30 cellular contexts compared by ENCODE assay signal in genomic region chr12:32505546-32505945, GRCh38.
DNase-seq lines count a peak whose midpoint lies in the region; ATAC-seq, FAIRE-seq and TF ChIP-seq lines count a peak whose summit lies in the region.
"Had no signal": no experiment of that assay in that cellular context is flagged by ENCODE, and none has a peak within 500 bp of the region (broad histone marks: within the 10 kb centered on the region; RNA-seq: fewer than 3 reads in every experiment).

No MANE protein-coding gene starts in this region.

- ATAC-seq in right lobe of liver, result no peak
- no peak for ATAC-seq in HepG2
- ATAC-seq: activated CD8-positive, alpha-beta memory T cell treated with anti-CD3 and anti-CD28 coated beads, Interleukin-2, amount 10 ng/mL, durations not matched to agents 7 days and 5 days; activated T-cell treated with anti-CD3 and anti-CD28 coated beads, Interleukin-2, amount 50 U/mL, for 72 hours; left ventricle myocardium superior; mucosa of descending colon; stimulated activated memory B cell treated with anti-CD40 and anti-IgM and Interleukin-4, amounts not matched to agents 10 μg/mL and 1 μg/mL and 100 μg/mL, for 72 hours had no signal

- H3K4me2 ChIP-seq in HepG2 (ENCODE audit: low read depth, low read length) (no peak overlapping the region), MM.1S (ENCODE audit: low read depth, low read length) (no peak overlapping the region)

- in situ Hi-C loops in HepG2 (cut with HindIII; ENCODE audit: extremely low pct_ligation_motif_present, low pct_unique_long_range_greater_than_20kb), result no loop called here

- CTCF ChIA-PET in HepG2 (lab: Yijun Ruan, JAX; ENCODE audit: low intra/inter-chr PET ratio, low total read pairs), result no interaction called here

- H4K20me1 ChIP-seq in HepG2 (ENCODE audit: insufficient read depth, low read length), result no peaks in the 10 kb centered on the region
- H4K20me1 ChIP-seq in MM.1S (ENCODE audit: insufficient read depth, low read length), result no peaks in the 10 kb centered on the region

- H3K4me1 ChIP-seq in right lobe of liver (peaks cover 0 to 61% (median 10%) of the 10 kb centered on the region in 4 donors), HepG2 (ENCODE audit: insufficient read depth, low read length) (peaks cover 34% of the 10 kb centered on the region), MM.1S (ENCODE audit: low read length) (peaks cover 28% of the 10 kb centered on the region)

- H3K4me1 Mint-ChIP-seq in nephron, result peaks cover 54% of the 10 kb centered on the region
- H3K4me1 Mint-ChIP-seq: activated CD4-positive, alpha-beta T cell treated with anti-CD3 and anti-CD28 coated beads, Interleukin-2, amount 10 ng/mL, durations not matched to agents 24 days and 14 days; activated CD8-positive, alpha-beta memory T cell treated with anti-CD3 and anti-CD28 coated beads, Interleukin-2, amount 10 ng/mL, durations not matched to agents 7 days and 5 days; immature natural killer cell; stimulated activated memory B cell treated with anti-CD40 and anti-IgM and Interleukin-4, amounts not matched to agents 10 μg/mL and 1 μg/mL and 100 μg/mL, for 72 hours had no signal

- DNase-seq in right lobe of liver, result no peak
- no peak for DNase-seq in HepG2 (ENCODE audit: low spot score)
- peak; percentile 57 for DNase-seq in dermis blood vessel endothelial cell
- DNase-seq in NCI-H2171 (lab: John Stamatoyannopoulos, UW), result no peak
- no peak for DNase-seq in MM.1S
- DNase-seq in stimulated activated CD4-positive, alpha-beta T cell treated with anti-CD3 and anti-CD28 coated beads, Interleukin-15, amount 100 ng/mL, for 24 hours, result no peak
- DNase-seq in cerebellar nuclear complex (lab: John Stamatoyannopoulos, UW), result no peak
- DNase-seq: activated CD4-positive, alpha-beta T cell treated with anti-CD3 and anti-CD28 coated beads, Interleukin-2, amount 10 ng/mL, durations not matched to agents 24 days and 14 days; activated CD8-positive, alpha-beta memory T cell treated with anti-CD3 and anti-CD28 coated beads, Interleukin-2, amount 10 ng/mL, durations not matched to agents 7 days and 5 days; activated naive CD4-positive, alpha-beta T cell treated with anti-CD3 and anti-CD28 coated beads for 36 hours; activated T-cell treated with anti-CD3 and anti-CD28 coated beads, Interleukin-2, amount 50 U/mL, for 72 hours; amniotic stem cell; C1 segment of cervical spinal cord; cortex of kidney; immature natural killer cell; Kasumi-1; left ventricle myocardium superior; mucosa of descending colon; NCI-H1105 treated with DMSO at 0.1 percent for 48 hours; NCI-H2029; NCI-H226; nucleus accumbens; spleen; stimulated activated CD4-positive, alpha-beta T cell treated with anti-CD3 and anti-CD28 coated beads, Interleukin-4, amount 100 ng/mL, for 1 hour; T-helper 2 cell had no signal

- no peak overlapping the region for H3K4me3 ChIP-seq in right lobe of liver
- no peak overlapping the region for H3K4me3 ChIP-seq in HepG2 (replicated peaks in 1 of 3; ENCODE audit: insufficient read depth in 1 of 3, low read depth in 2 of 3, low read length in 3 of 3)
- no peak overlapping the region for H3K4me3 ChIP-seq in MM.1S (ENCODE audit: low read length)
- H3K4me3 ChIP-seq: mucosa of descending colon, spleen, thoracic aorta had no signal

- no peaks in the 10 kb centered on the region for H3K9me2 ChIP-seq in MM.1S (replicated peaks; ENCODE audit: insufficient read depth, low read length)

- H3K9me3 ChIP-seq in right lobe of liver, result no peaks in the 10 kb centered on the region
- H3K9me3 ChIP-seq in HepG2 (ENCODE audit: low read length), result no peaks in the 10 kb centered on the region
- no peaks in the 10 kb centered on the region for H3K9me3 ChIP-seq in MM.1S (replicated peaks; ENCODE audit: insufficient read depth, low read length)
- H3K9me3 ChIP-seq: mucosa of descending colon, spleen, thoracic aorta had no signal

- H3K79me2 ChIP-seq in HepG2 (ENCODE audit: insufficient read depth, low read length), result no peaks in the 10 kb centered on the region
- H3K79me2 ChIP-seq in MM.1S (ENCODE audit: low read length), result 0 out of 2 replicates have a peak, but pooled peaks cover 7% of the 10 kb centered on the region

- TF ChIP-seq POLR2A in right lobe of liver (IDR thresholded peaks at IDR 0.05) (no peak), HepG2 (IDR thresholded peaks at IDR 0.05; ENCODE audit: insufficient read depth in 1 of 2, low read depth in 2 of 2, low read length in 2 of 2) (no peak)

- TF ChIP-seq CTCF in right lobe of liver (IDR thresholded peaks at IDR 0.05), result no peak
- TF ChIP-seq CTCF in HepG2 (CRISPR knock-in tag; IDR thresholded peaks at IDR 0.05), result no peak
- no peak for TF ChIP-seq CTCF in nephron (IDR thresholded peaks at IDR 0.05; ENCODE audit: unreplicated experiment in 3 of 3)
- TF ChIP-seq CTCF in MM.1S (IDR thresholded peaks at IDR 0.05; ENCODE audit: low read length), result no peak

- POLR2A ChIA-PET in HepG2 (lab: Yijun Ruan, JAX), result no interaction called here

- no peak overlapping the region for H3K9ac ChIP-seq in HepG2 (ENCODE audit: insufficient read depth, low read depth, low read length)
- no peak overlapping the region for H3K9ac ChIP-seq in MM.1S (ENCODE audit: low read length)

- peak overlapping the region; percentile 29 to 74 (median 43) for H3K27ac Mint-ChIP-seq in nephron
- H3K27ac Mint-ChIP-seq: activated CD4-positive, alpha-beta T cell treated with anti-CD3 and anti-CD28 coated beads, Interleukin-2, amount 10 ng/mL, durations not matched to agents 24 days and 14 days; activated CD8-positive, alpha-beta memory T cell treated with anti-CD3 and anti-CD28 coated beads, Interleukin-2, amount 10 ng/mL, durations not matched to agents 7 days and 5 days; activated naive CD4-positive, alpha-beta T cell treated with anti-CD3 and anti-CD28 coated beads for 36 hours; activated T-cell treated with anti-CD3 and anti-CD28 coated beads, Interleukin-2, amount 50 U/mL, for 72 hours; immature natural killer cell; stimulated activated memory B cell treated with anti-CD40 and anti-IgM and Interleukin-4, amounts not matched to agents 10 μg/mL and 1 μg/mL and 100 μg/mL, for 72 hours had no signal

- H3K36me3 ChIP-seq in right lobe of liver (no peaks in the 10 kb centered on the region), HepG2 (replicated peaks in 1 of 2; ENCODE audit: control insufficient read depth in 1 of 2, insufficient read depth in 2 of 2, low read length in 2 of 2) (no peaks in the 10 kb centered on the region), MM.1S (replicated peaks; ENCODE audit: insufficient read depth, low read length) (no peaks in the 10 kb centered on the region)
- H3K36me3 ChIP-seq: spleen, thoracic aorta had no signal

- no peaks in the 10 kb centered on the region for H3K27me3 Mint-ChIP-seq in nephron (ENCODE audit: low read depth)
- H3K27me3 Mint-ChIP-seq: activated CD8-positive, alpha-beta memory T cell treated with anti-CD3 and anti-CD28 coated beads, Interleukin-2, amount 10 ng/mL, durations not matched to agents 7 days and 5 days; stimulated activated memory B cell treated with anti-CD40 and anti-IgM and Interleukin-4, amounts not matched to agents 10 μg/mL and 1 μg/mL and 100 μg/mL, for 72 hours had no signal

- peak overlapping the region in 2 of 3 donors; percentile 3 to 8 for H3K27ac ChIP-seq in right lobe of liver
- H3K27ac ChIP-seq in HepG2 (ENCODE audit: extremely low read length, insufficient read depth, low read length), result no peak overlapping the region
- no peak overlapping the region for H3K27ac ChIP-seq in MM.1S (ENCODE audit: low read length)
- H3K27ac ChIP-seq: thoracic aorta had no signal

- WGBS in right lobe of liver (ENCODE audit: insufficient coverage, low coverage, low lambda C conversion rate, missing lambda C conversion rate), result 33% methylated on average over 7 of the region's 7 CpGs
- WGBS in HepG2 (ENCODE audit: low lambda C conversion rate), result 83% methylated on average over 7 of the region's 7 CpGs

- H3F3A ChIP-seq in MM.1S (ENCODE audit: insufficient read depth, low read length), result peaks cover 12% of the 10 kb centered on the region; the same call in 1 of the 2 replicates

- FAIRE-seq in HepG2 (lab: Jason Lieb, UNC), result no peak
- FAIRE-seq: bronchial epithelial cell, GM12891 had no signal

- no peaks in the 10 kb centered on the region for H3K9me3 Mint-ChIP-seq in nephron
- H3K9me3 Mint-ChIP-seq: activated CD4-positive, alpha-beta T cell treated with anti-CD3 and anti-CD28 coated beads, Interleukin-2, amount 10 ng/mL, durations not matched to agents 24 days and 14 days; activated naive CD4-positive, alpha-beta T cell treated with anti-CD3 and anti-CD28 coated beads for 36 hours; activated T-cell treated with anti-CD3 and anti-CD28 coated beads, Interleukin-2, amount 50 U/mL, for 72 hours; immature natural killer cell; stimulated activated memory B cell treated with anti-CD40 and anti-IgM and Interleukin-4, amounts not matched to agents 10 μg/mL and 1 μg/mL and 100 μg/mL, for 72 hours had no signal

- H2AFZ ChIP-seq in HepG2 (ENCODE audit: low read length) (no peak overlapping the region), MM.1S (ENCODE audit: low read length) (no peak overlapping the region)

- BruUV-seq in HepG2 (replicated peaks; lab: Mats Ljungman, UMichigan), result no TSS peak

- H3K36me3 Mint-ChIP-seq in nephron (ENCODE audit: low read depth), result no peaks in the 10 kb centered on the region
- H3K36me3 Mint-ChIP-seq: activated CD8-positive, alpha-beta memory T cell treated with anti-CD3 and anti-CD28 coated beads, Interleukin-2, amount 10 ng/mL, durations not matched to agents 7 days and 5 days; immature natural killer cell; stimulated activated memory B cell treated with anti-CD40 and anti-IgM and Interleukin-4, amounts not matched to agents 10 μg/mL and 1 μg/mL and 100 μg/mL, for 72 hours had no signal

- peak overlapping the region; percentile 9 to 89 (median 24) for H3K4me3 Mint-ChIP-seq in nephron
- H3K4me3 Mint-ChIP-seq: activated CD4-positive, alpha-beta T cell treated with anti-CD3 and anti-CD28 coated beads, Interleukin-2, amount 10 ng/mL, durations not matched to agents 24 days and 14 days; activated CD8-positive, alpha-beta memory T cell treated with anti-CD3 and anti-CD28 coated beads, Interleukin-2, amount 10 ng/mL, durations not matched to agents 7 days and 5 days; activated naive CD4-positive, alpha-beta T cell treated with anti-CD3 and anti-CD28 coated beads for 36 hours; activated T-cell treated with anti-CD3 and anti-CD28 coated beads, Interleukin-2, amount 50 U/mL, for 72 hours; immature natural killer cell; stimulated activated memory B cell treated with anti-CD40 and anti-IgM and Interleukin-4, amounts not matched to agents 10 μg/mL and 1 μg/mL and 100 μg/mL, for 72 hours had no signal

- TF ChIP-seq RAD21 in HepG2 (CRISPR knock-in tag; IDR thresholded peaks at IDR 0.05), result no peak

- intact Hi-C loops in right lobe of liver (cut with DNase I) (no loop called here), HepG2 (cut with micrococcal nuclease; ENCODE audit: unreplicated experiment) (no loop called here)

- H3K27me3 ChIP-seq in right lobe of liver (no peaks in the 10 kb centered on the region), HepG2 (ENCODE audit: control insufficient read depth in 1 of 2, insufficient read depth in 2 of 2, low read length in 2 of 2) (no peaks in the 10 kb centered on the region; a peak in 1 of 5 replicates), MM.1S (replicated peaks; ENCODE audit: insufficient read depth, low read length) (no peaks in the 10 kb centered on the region)
- H3K27me3 ChIP-seq: spleen had no signal

- no peak for TF ChIP-seq EP300 in HepG2 (IDR thresholded peaks at IDR 0.05; ENCODE audit: low read depth in 2 of 2, low read length in 2 of 2)
- no peak for TF ChIP-seq EP300 in HepG2 (CRISPR knock-in tag; IDR thresholded peaks at IDR 0.05; ENCODE audit: borderline replicate concordance)

Comparison
In these comparisons a context has a peak if more than half of its experiments do, and no peak if none do; other contexts are left out.
1. H3K27ac ChIP-seq: peak in right lobe of liver (2 of 3); none in HepG2 (single experiment) and MM.1S (single experiment).